7 cellular contexts compared by ENCODE assay signal in genomic region chr12:52280319-52280795, GRCh38. TPM values are rescaled to one million over a fixed set of nuclear protein-coding genes. Genes with fewer than 3 reads are reported as not detected.
DNase-seq lines count a peak whose midpoint lies in the region; ATAC-seq, FAIRE-seq and TF ChIP-seq lines count a peak whose summit lies in the region.

No MANE protein-coding gene starts in this region.

- BruUV-seq in IMR-90 (replicated peaks; lab: Mats Ljungman, UMichigan): no TSS peak

- peak overlapping the region; percentile 51 for H2AFZ ChIP-seq in IMR-90 (replicated peaks; ENCODE audit: low read length, poor library complexity)

- CTCF ChIA-PET in IMR-90 (lab: Yijun Ruan, JAX): interaction anchor here (0.9 to 2.9 kb wide), 5 partner anchors 10 to 64 kb away, joined by 3 to 14 read pairs (median 9); no protein-coding TSS in a partner anchor

- no peak for TF ChIP-seq CTCF in IMR-90 (conservative IDR thresholded peaks at IDR 0.05; ENCODE audit: low read depth, low read length)
- no peak for TF ChIP-seq CTCF in tibial nerve (IDR thresholded peaks at IDR 0.05)

- H4K5ac ChIP-seq in IMR-90 (ENCODE audit: low read depth, low read length): peak overlapping the region; percentile 92

- peaks cover 48% of the 10 kb centered on the region for H3K9me1 ChIP-seq in IMR-90 (ENCODE audit: insufficient read depth, low read length)

- peak overlapping the region; percentile 60 for H3K9ac ChIP-seq in IMR-90 (ENCODE audit: low read depth, low read length)

- FAIRE-seq in small intestine (lab: Jason Lieb, UNC): no peak

- peak; percentile 51 for ATAC-seq in IMR-90 (ENCODE audit: low read depth)
- ATAC-seq in right cardiac atrium: peak; percentile 57 to 70
- no peak for ATAC-seq in GM21619 (IDR thresholded peaks at IDR 0.05; ENCODE audit: unreplicated experiment)

- peak overlapping the region; percentile 99; the same call in 1 of the 2 replicates for H3K56ac ChIP-seq in IMR-90 (ENCODE audit: extremely low read depth, insufficient read depth, low read length)

- peaks cover 5% of the 10 kb centered on the region; the same call in 1 of the 2 replicates for H4K20me1 ChIP-seq in IMR-90 (ENCODE audit: insufficient read depth, low read length)

- H4K8ac ChIP-seq in IMR-90 (ENCODE audit: low read depth in 2 of 2, low read length in 2 of 2): peak overlapping the region; percentile 91 to 99

- peak overlapping the region; percentile 100 for H3K4ac ChIP-seq in IMR-90 (ENCODE audit: low read depth, low read length)

- H3K4me3 ChIP-seq in IMR-90 (ENCODE audit: insufficient read depth, low read depth, low read length) (no peak overlapping the region), right cardiac atrium (ENCODE audit: low read length) (no peak overlapping the region), tibial nerve (no peak overlapping the region), small intestine (ENCODE audit: low read depth in 1 of 2, low read length in 2 of 2) (no peak overlapping the region)

- H2BK20ac ChIP-seq in IMR-90 (ENCODE audit: low read depth, low read length): peak overlapping the region; percentile 99

- peak overlapping the region; percentile 100 for H2AK5ac ChIP-seq in IMR-90 (ENCODE audit: low read depth, low read length)

- H2BK15ac ChIP-seq in IMR-90 (ENCODE audit: low read depth, low read length): peak overlapping the region; percentile 100; the same call in 2 of the 3 replicates

- TF ChIP-seq POLR2A in IMR-90 (IDR thresholded peaks at IDR 0.05; ENCODE audit: low read depth, low read length): peak; percentile 34; the same call in 1 of the 2 replicates
- no peak for TF ChIP-seq POLR2A in tibial nerve (IDR thresholded peaks at IDR 0.05)

- dilution Hi-C loops in IMR-90 (cut with HindIII; ENCODE audit: low sequenced_read_pairs, unreplicated experiment): no loop called here

- H2BK120ac ChIP-seq in IMR-90 (ENCODE audit: low read depth, low read length): peak overlapping the region; percentile 99

- H3K4me2 ChIP-seq in IMR-90 (ENCODE audit: low read depth, low read length): peak overlapping the region; percentile 35

- H4K91ac ChIP-seq in IMR-90 (ENCODE audit: insufficient read depth, low read depth, low read length): peak overlapping the region; percentile 100

- H2AK9ac ChIP-seq in IMR-90 (replicated peaks; ENCODE audit: low read depth, low read length, poor library complexity): peak overlapping the region; percentile 95

- H3K4me1 ChIP-seq in IMR-90 (ENCODE audit: control insufficient read depth, insufficient read depth, low read length) (peaks cover 24% of the 10 kb centered on the region), right cardiac atrium (ENCODE audit: control insufficient read depth, insufficient read depth, low read length) (no peaks in the 10 kb centered on the region), tibial nerve (peaks cover 0 to 33% (median 18%) of the 10 kb centered on the region in 4 donors), small intestine (ENCODE audit: control insufficient read depth in 2 of 2, insufficient read depth in 1 of 2, low read depth in 1 of 2, low read length in 1 of 2) (no peaks in the 10 kb centered on the region)

- no peaks in the 10 kb centered on the region for H3K36me3 ChIP-seq in IMR-90 (ENCODE audit: control insufficient read depth, insufficient read depth, low read length)
- no peaks in the 10 kb centered on the region for H3K36me3 ChIP-seq in tibial nerve
- no peaks in the 10 kb centered on the region for H3K36me3 ChIP-seq in small intestine (ENCODE audit: control insufficient read depth in 2 of 2, insufficient read depth in 2 of 2, low read length in 2 of 2)

- TF ChIP-seq RAD21 in IMR-90 (IDR thresholded peaks at IDR 0.05; ENCODE audit: low read length): no peak

- WGBS in IMR-90 (ENCODE audit: extremely low coverage in 2 of 2, insufficient read length in 1 of 2), 2 experiments: 24% methylated on average over 2 of the region's 3 CpGs; no CpG with 5 or more reads in 1 of the 2 experiments
- WGBS in right cardiac atrium: 62% methylated on average over 3 of the region's 3 CpGs
- 28 to 49% methylated on average over 3 of the region's 3 CpGs for WGBS in tibial nerve, 2 donors
- WGBS in small intestine, 3 donors: 52 to 67% (median 55%) methylated on average over 3 of the region's 3 CpGs

- peak; percentile 75 to 91 for TF ChIP-seq EP300 in tibial nerve (IDR thresholded peaks at IDR 0.05)

- H3K18ac ChIP-seq in IMR-90 (ENCODE audit: low read depth, low read length): peak overlapping the region; percentile 85

- POLR2A ChIA-PET in IMR-90 (lab: Charles Lee; ENCODE audit: unreplicated experiment): no interaction called here

- no peaks in the 10 kb centered on the region for H3K27me3 ChIP-seq in IMR-90 (ENCODE audit: control insufficient read depth, insufficient read depth, low read length)
- H3K27me3 ChIP-seq in right cardiac atrium (ENCODE audit: control insufficient read depth, insufficient read depth): no peaks in the 10 kb centered on the region
- peaks cover 0 to 7% of the 10 kb centered on the region in 2 donors for H3K27me3 ChIP-seq in tibial nerve
- H3K27me3 ChIP-seq in small intestine (ENCODE audit: control insufficient read depth in 2 of 2, insufficient read depth in 2 of 2, low read length in 2 of 2): peaks cover 0 to 4% of the 10 kb centered on the region in 2 donors

- peak overlapping the region; percentile 99 for H3K14ac ChIP-seq in IMR-90 (replicated peaks; ENCODE audit: low read depth, low read length)

- in situ Hi-C loops in IMR-90 (cut with MboI; ENCODE audit: low sequenced_read_pairs): no loop called here

- H3K9me3 ChIP-seq in IMR-90 (ENCODE audit: control insufficient read depth, insufficient read depth, low read length) (no peaks in the 10 kb centered on the region), right cardiac atrium (ENCODE audit: control insufficient read depth, low read length) (no peaks in the 10 kb centered on the region), tibial nerve (no peaks in the 10 kb centered on the region), small intestine (ENCODE audit: control insufficient read depth, low read depth) (no peaks in the 10 kb centered on the region)

- DNase-seq in IMR-90: peak; percentile 94
- peak; percentile 55 for DNase-seq in UCSD-AML1 (lab: John Stamatoyannopoulos, UW; ENCODE audit: unreplicated experiment)
- peak in 2 of 3 donors; percentile 56 to 73 for DNase-seq in right cardiac atrium
- peak; percentile 44 to 57 for DNase-seq in tibial nerve (ENCODE audit: low spot score in 2 of 2)
- no peak for DNase-seq in hypothalamus (lab: John Stamatoyannopoulos, UW)
- DNase-seq in small intestine: no peak

- H2BK5ac ChIP-seq in IMR-90 (ENCODE audit: low read depth, low read length, poor library complexity, severe bottlenecking): peak overlapping the region; percentile 93

- H3K79me1 ChIP-seq in IMR-90 (ENCODE audit: low read depth in 1 of 2, low read length in 2 of 2): peaks cover 0 to 8% of the 10 kb centered on the region in 2 experiments; a peak in 1 of 4 replicates

- H3K27ac ChIP-seq in IMR-90 (ENCODE audit: insufficient read depth, low read length) (peak overlapping the region; percentile 91), right cardiac atrium (ENCODE audit: low read length) (peak overlapping the region; percentile 19), tibial nerve (peak overlapping the region; percentile 35 to 87 (median 72)), small intestine (ENCODE audit: low read depth in 1 of 2, low read length in 1 of 2) (peak overlapping the region in 1 of 2 donors; percentile 25)

- H3K23ac ChIP-seq in IMR-90 (ENCODE audit: low read depth, low read length): peak overlapping the region; percentile 98

- intact Hi-C loops in IMR-90 (cut with micrococcal nuclease) (loop anchor here (2.0 to 10.0 kb wide), 2 partner anchors 68 to 594 kb away; no protein-coding TSS in a partner anchor), right cardiac atrium (cut with DNase I) (no loop called here)

TF ChIP-seq in IMR-90, 13 proteins besides CTCF, POLR2A, EP300 and RAD21:
- TF ChIP-seq CEBPB (IDR thresholded peaks at IDR 0.05; ENCODE audit: low read depth, low read length) (peak; percentile 99), FOS (IDR thresholded peaks at IDR 0.05; ENCODE audit: low read depth, low read length) (no peak), BHLHE40 (IDR thresholded peaks at IDR 0.05; ENCODE audit: low read depth, low read length) (0 out of 2 replicates have a peak, but pooled peaks have one; percentile 8), MAZ (IDR thresholded peaks at IDR 0.05; ENCODE audit: borderline replicate concordance, low read depth, low read length) (no peak; the same call in 1 of the 2 replicates), SMC3 (IDR thresholded peaks at IDR 0.05; ENCODE audit: low read depth, low read length) (no peak), RCOR1 (IDR thresholded peaks at IDR 0.05; ENCODE audit: insufficient replicate concordance, low read length) (no peak)
TF ChIP-seq in IMR-90: peak in this region for 2.

RNA-seq across cellular contexts. Expression of gene KRT86, which starts 5.9 kb away (rescaled TPM):
- total RNA-seq in IMR-90 (2012; rRNA removed) (not detected in 2 replicates), right cardiac atrium (not detected), tibial nerve (not detected)
- polyA plus RNA-seq in IMR-90 (2012; rRNA removed) (0.06 TPM in 1 of 2 replicates, not detected in the other), right cardiac atrium (not detected), small intestine (under 1 TPM in 2 of 3 donors, not detected in 1; 0.01 to 0.54 TPM)
- polyA plus RNA-seq in IMR-90 (2012; cell fraction: cytosol; rRNA removed): 0.01 TPM in 1 of 2 replicates, not detected in the other
- 0.03 TPM in 1 of 2 replicates, not detected in the other for polyA plus RNA-seq in IMR-90 (2012; cell fraction: nucleus; rRNA removed; ENCODE audit: low replicate concordance)

RNA-seq across cellular contexts. Expression of gene KRT81, which starts 11.0 kb away (rescaled TPM):
- total RNA-seq in IMR-90 (2012; rRNA removed): under 0.01 TPM in 2 replicates
- 0.05 and 0.29 TPM in 2 replicates for polyA plus RNA-seq in IMR-90 (2012; rRNA removed)
- 0.17 and 0.21 TPM in 2 replicates for polyA plus RNA-seq in IMR-90 (2012; cell fraction: cytosol; rRNA removed)
- polyA plus RNA-seq in IMR-90 (2012; cell fraction: nucleus; rRNA removed; ENCODE audit: low replicate concordance): 0.09 and 0.13 TPM in 2 replicates
- total RNA-seq in right cardiac atrium: not detected
- not detected for polyA plus RNA-seq in right cardiac atrium
- not detected for total RNA-seq in tibial nerve
- not detected for polyA plus RNA-seq in small intestine

RNA-seq across cellular contexts. Expression of gene KRT83, which starts 40.8 kb away (rescaled TPM):
- total RNA-seq in IMR-90 (2012; rRNA removed) (not detected in 2 replicates), right cardiac atrium (not detected), tibial nerve (not detected)
- polyA plus RNA-seq in IMR-90 (2012; rRNA removed) (not detected in 2 replicates), right cardiac atrium (not detected), small intestine (not detected)
- not detected in 2 replicates for polyA plus RNA-seq in IMR-90 (2012; cell fraction: cytosol; rRNA removed)
- polyA plus RNA-seq in IMR-90 (2012; cell fraction: nucleus; rRNA removed; ENCODE audit: low replicate concordance): not detected in 2 replicates

RNA-seq across cellular contexts. Expression of gene KRT7, which starts 47.3 kb away (rescaled TPM):
- total RNA-seq in IMR-90 (2012; rRNA removed) (0.54 and 1.4 TPM in 2 replicates), right cardiac atrium (1 to 10 TPM in 2 of 4 donors, under 1 TPM in 1, not detected in 1; 0.94 to 3.0 (median 1.1) TPM), tibial nerve (10 to 100 TPM in 1 of 4 donors, 1 to 10 TPM in 3; 2.5 to 33.9 (median 6.3) TPM)
- polyA plus RNA-seq in IMR-90 (2012; rRNA removed) (1.4 and 1.7 TPM in 2 replicates), right cardiac atrium (0.16 TPM), small intestine (10 to 100 TPM in 1 of 3 donors, 1 to 10 TPM in 2; 2.2 to 10.1 (median 3.9) TPM)
- polyA plus RNA-seq in IMR-90 (2012; cell fraction: cytosol; rRNA removed): 2.5 and 3.4 TPM in 2 replicates
- polyA plus RNA-seq in IMR-90 (2012; cell fraction: nucleus; rRNA removed; ENCODE audit: low replicate concordance): 0.60 and 1.7 TPM in 2 replicates

Comparison
In these comparisons a context has a peak if more than half of its experiments do, and no peak if none do; other contexts are left out.
1. DNase-seq: peak in IMR-90 (single experiment), UCSD-AML1 (single experiment), right cardiac atrium (2 of 3) and tibial nerve (2 of 2); none in hypothalamus (0 of 51) and small intestine (single experiment).